In genomic region chr1:77900687-77901293, GRCh38 we compare ENCODE assay signal across 8 cellular contexts. TPM values are rescaled to one million over a fixed set of nuclear protein-coding genes. Genes with fewer than 3 reads are reported as not detected.
DNase-seq lines count a peak whose midpoint lies in the region; ATAC-seq and TF ChIP-seq lines count a peak whose summit lies in the region.

No MANE protein-coding gene starts in this region.

- no peaks in the 10 kb centered on the region for H4K20me1 ChIP-seq in PC-3 (ENCODE audit: low read length)

- H3K4me1 ChIP-seq in PC-3 (ENCODE audit: insufficient read depth, low read length) = peaks cover 10% of the 10 kb centered on the region

- TF ChIP-seq CTCF in HL-60 (IDR thresholded peaks at IDR 0.05; ENCODE audit: insufficient read depth, low read length) = peak; percentile 26
- TF ChIP-seq CTCF in PC-3 (conservative IDR thresholded peaks at IDR 0.05; ENCODE audit: low read depth, low read length) = peak; percentile 93
- TF ChIP-seq CTCF in endothelial cell (IDR thresholded peaks at IDR 0.05; ENCODE audit: unreplicated experiment) = peak; percentile 42

- intact Hi-C loops in PC-3 (cut with micrococcal nuclease) = loop anchor here (1.0 to 5.0 kb wide), 5 partner anchors 27 to 752 kb away; partner anchors contain the start of gene USP33

- H3K4me3 ChIP-seq in HL-60 (replicated peaks; ENCODE audit: insufficient read depth, low read length) = no peak overlapping the region
- no peak overlapping the region for H3K4me3 ChIP-seq in PC-3 (ENCODE audit: low read length)

- H3K9me3 ChIP-seq in PC-3 (ENCODE audit: low read length) = no peaks in the 10 kb centered on the region

- H3K9me3 Mint-ChIP-seq in endothelial cell (ENCODE audit: unreplicated experiment) = no peaks in the 10 kb centered on the region

- H3F3A ChIP-seq in PC-3 (ENCODE audit: low read length, unreplicated experiment) = no peaks in the 10 kb centered on the region

- no peaks in the 10 kb centered on the region for H3K4me1 Mint-ChIP-seq in endothelial cell (ENCODE audit: unreplicated experiment)

- no peaks in the 10 kb centered on the region for H3K79me2 ChIP-seq in PC-3 (ENCODE audit: low read length)

- CTCF ChIA-PET in PC-3 (lab: Charles Lee) = no interaction called here

- no TSS peak for BruUV-seq in PC-3 (replicated peaks; lab: Mats Ljungman, UMichigan)

- no peak overlapping the region for H3K4me2 ChIP-seq in PC-3 (ENCODE audit: low read length)

- H3K36me3 Mint-ChIP-seq in endothelial cell (ENCODE audit: low read depth, unreplicated experiment) = no peaks in the 10 kb centered on the region

- H3K27ac ChIP-seq in HL-60 (replicated peaks) (no peak overlapping the region), PC-3 (ENCODE audit: low read length) (no peak overlapping the region)

- no peak overlapping the region for H3K9ac ChIP-seq in PC-3 (ENCODE audit: low read length)

- no peak overlapping the region for H2AFZ ChIP-seq in PC-3 (ENCODE audit: low read length)

- peak; percentile 85 for ATAC-seq in PC-3
- no peak for ATAC-seq in activated CD4-positive, CD25-positive, alpha-beta regulatory T cell treated with anti-CD3 and anti-CD28 coated beads, Interleukin-2, amount 50 U/mL, for 24 hours
- no peak for ATAC-seq in GM18861 (IDR thresholded peaks at IDR 0.05; ENCODE audit: unreplicated experiment)
- ATAC-seq in GM21723 (IDR thresholded peaks at IDR 0.05; ENCODE audit: unreplicated experiment) = no peak

- H3K4me3 Mint-ChIP-seq in endothelial cell (ENCODE audit: unreplicated experiment) = no peak overlapping the region

- no peak overlapping the region for H3K27ac Mint-ChIP-seq in endothelial cell (ENCODE audit: unreplicated experiment)

- no peaks in the 10 kb centered on the region for H3K36me3 ChIP-seq in PC-3 (ENCODE audit: low read depth, low read length)

- no peaks in the 10 kb centered on the region for H3K9me2 ChIP-seq in PC-3 (replicated peaks; ENCODE audit: low read length)

- H3K27me3 ChIP-seq in HL-60 (ENCODE audit: insufficient read depth, poor library complexity, severe bottlenecking) = no peaks in the 10 kb centered on the region
- no peaks in the 10 kb centered on the region for H3K27me3 ChIP-seq in PC-3 (ENCODE audit: low read length)

- POLR2A ChIA-PET in PC-3 (lab: Charles Lee; ENCODE audit: unreplicated experiment) = no interaction called here

- H3K27me3 Mint-ChIP-seq in endothelial cell (ENCODE audit: unreplicated experiment) = no peaks in the 10 kb centered on the region

- DNase-seq in EH (ENCODE audit: low read depth) (peak; percentile 59), HL-60 (ENCODE audit: low read depth in 1 of 2, low spot score in 1 of 2) (peak in 1 of 2 experiments; percentile 22), PC-3 (peak; percentile 69), endothelial cell (ENCODE audit: low spot score) (peak; percentile 15), midbrain (lab: John Stamatoyannopoulos, UW) (peak; percentile 50)

RNA-seq across cellular contexts. Expression of gene NEXN, which starts 12.4 kb away (rescaled TPM):
- 3.1 and 3.5 TPM in 2 replicates for total RNA-seq in PC-3 (2014; rRNA removed)
- total RNA-seq in endothelial cell (ENCODE audit: unreplicated experiment) = 2.4 TPM

Comparison
In these comparisons a context has a peak if more than half of its experiments do, and no peak if none do; other contexts are left out.
1. CTCF ChIP-seq: peak in every context shown above with its lines; median percentile 93 in PC-3; 42 in endothelial cell; 26 in HL-60.